22 cellular contexts compared by ENCODE assay signal in the genomic region with DNA sequence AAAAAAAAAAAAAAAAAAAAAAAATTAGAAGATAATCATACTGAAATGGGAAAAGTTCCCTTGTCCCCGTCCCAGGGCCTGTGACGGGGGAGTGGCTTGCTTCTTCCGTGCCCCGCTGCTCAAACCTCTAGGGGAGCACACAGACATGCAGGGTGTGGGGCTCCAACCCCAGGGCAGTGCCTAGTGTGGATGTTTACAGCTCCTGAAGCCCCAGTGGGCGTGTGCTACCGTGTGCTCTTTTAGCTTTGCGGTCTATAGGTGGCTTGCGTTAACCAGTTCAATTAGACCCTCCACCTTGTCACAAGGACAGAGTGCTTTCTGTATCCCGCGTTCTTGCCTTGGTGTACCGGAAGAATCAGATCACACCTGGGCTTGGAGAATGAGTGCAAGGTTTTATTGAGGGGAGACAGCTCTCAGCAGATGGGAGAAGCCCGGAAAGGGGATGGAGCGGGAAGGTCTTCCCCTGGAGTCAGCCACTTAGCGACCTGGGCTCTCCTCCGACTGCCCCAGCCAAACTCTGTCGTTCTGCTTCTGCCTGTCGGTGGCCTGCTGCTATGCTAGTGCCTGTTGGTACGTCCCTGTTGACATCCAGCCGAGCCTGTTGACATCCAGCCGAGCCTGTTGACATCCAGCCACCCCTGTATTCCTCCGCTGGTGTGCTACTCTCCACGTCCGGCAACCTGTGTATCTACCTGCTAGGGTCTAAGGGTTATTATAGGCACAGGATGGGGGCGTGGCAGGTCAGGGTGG.
A peak's percentile ranks its signal among the peaks of the same experiment; 100 is the strongest.
DNase-seq lines count a peak whose midpoint lies in the region; ATAC-seq, FAIRE-seq and TF ChIP-seq lines count a peak whose summit lies in the region.
"Had no signal": no experiment of that assay in that cellular context is flagged by ENCODE, and none has a peak within 500 bp of the region (broad histone marks: within the 10 kb centered on the region; RNA-seq: fewer than 3 reads in every experiment).

No MANE protein-coding gene starts in this region.

- H3K36me3 Mint-ChIP-seq in stimulated activated memory B cell treated with anti-CD40 and anti-IgM and Interleukin-4, amounts not matched to agents 10 μg/mL and 1 μg/mL and 100 μg/mL, for 72 hours: no peaks in the 10 kb centered on the region
- H3K36me3 Mint-ChIP-seq: CD8-positive, alpha-beta T cell had no signal

- no peak overlapping the region for H3K27ac ChIP-seq in prostate gland
- H3K27ac ChIP-seq: BLaER1 treated with 17β-estradiol and CSF1 and Interleukin-3, amounts not matched to agents 10 nM and 100 nM; HL-60; KMS-11; RWPE1; SK-N-MC had no signal

- no peaks in the 10 kb centered on the region for H3K4me1 Mint-ChIP-seq in stimulated activated memory B cell treated with anti-CD40 and anti-IgM and Interleukin-4, amounts not matched to agents 10 μg/mL and 1 μg/mL and 100 μg/mL, for 72 hours

- H3K27me3 ChIP-seq in H7 (ENCODE audit: control insufficient read depth, insufficient read depth, low read length) (no peaks in the 10 kb centered on the region), bronchial epithelial cell (ENCODE audit: control insufficient read depth, insufficient read depth, low read length) (no peaks in the 10 kb centered on the region), prostate gland (replicated peaks; ENCODE audit: insufficient read depth) (no peaks in the 10 kb centered on the region)
- H3K27me3 ChIP-seq: BLaER1 treated with 17β-estradiol and CSF1 and Interleukin-3, amounts not matched to agents 10 nM and 100 nM had no signal

- no peaks in the 10 kb centered on the region for H3K4me1 ChIP-seq in prostate gland (replicated peaks)
- H3K4me1 ChIP-seq: HAP-1 had no signal

- H3K27me3 Mint-ChIP-seq in stimulated activated memory B cell treated with anti-CD40 and anti-IgM and Interleukin-4, amounts not matched to agents 10 μg/mL and 1 μg/mL and 100 μg/mL, for 72 hours: no peaks in the 10 kb centered on the region

- H3K27ac Mint-ChIP-seq in stimulated activated memory B cell treated with anti-CD40 and anti-IgM and Interleukin-4, amounts not matched to agents 10 μg/mL and 1 μg/mL and 100 μg/mL, for 72 hours: no peak overlapping the region
- H3K27ac Mint-ChIP-seq: CD8-positive, alpha-beta T cell had no signal

- no peak for DNase-seq in H7
- DNase-seq in bronchial epithelial cell (ENCODE audit: low read depth): no peak
- peak; percentile 12 for DNase-seq in iPS-NIHi7 (ENCODE audit: extremely low spot score)
- no peak for DNase-seq in GM19240 (ENCODE audit: insufficient read length, low spot score)
- DNase-seq in NCI-H1092 treated with DMSO at 0.1 percent for 48 hours (lab: John Stamatoyannopoulos, UW): no peak
- no peak for DNase-seq in prostate gland (ENCODE audit: low spot score)
- DNase-seq: Calu3; CD8-positive, alpha-beta T cell; EL; IMR-90; NCI-H1417; NCI-H187 treated with DMSO at 0.1 percent for 48 hours; NCI-H2107; SHP77 treated with DMSO at 0.1 percent for 48 hours had no signal

- peak; percentile 13 for FAIRE-seq in bronchial epithelial cell (lab: Jason Lieb, UNC)

- no peaks in the 10 kb centered on the region for H3K36me3 ChIP-seq in H7 (replicated peaks; ENCODE audit: control insufficient read depth, insufficient read depth, low read length)
- H3K36me3 ChIP-seq in bronchial epithelial cell (ENCODE audit: control insufficient read depth, insufficient read depth, low read length): no peaks in the 10 kb centered on the region
- H3K36me3 ChIP-seq in prostate gland: no peaks in the 10 kb centered on the region
- H3K36me3 ChIP-seq: BLaER1 treated with 17β-estradiol and CSF1 and Interleukin-3, amounts not matched to agents 10 nM and 100 nM; HAP-1 had no signal

- no peak for TF ChIP-seq POLR2A in prostate gland (IDR thresholded peaks at IDR 0.05)

- ATAC-seq in stimulated activated memory B cell treated with anti-CD40 and anti-IgM and Interleukin-4, amounts not matched to agents 10 μg/mL and 1 μg/mL and 100 μg/mL, for 72 hours: peak; percentile 27
- no peak for ATAC-seq in HG03439 (IDR thresholded peaks at IDR 0.05; ENCODE audit: unreplicated experiment)
- ATAC-seq: CD8-positive, alpha-beta T cell had no signal

- H3K4me3 Mint-ChIP-seq in stimulated activated memory B cell treated with anti-CD40 and anti-IgM and Interleukin-4, amounts not matched to agents 10 μg/mL and 1 μg/mL and 100 μg/mL, for 72 hours: no peak overlapping the region
- H3K4me3 Mint-ChIP-seq: CD8-positive, alpha-beta T cell had no signal

- TF ChIP-seq CTCF in bronchial epithelial cell (IDR thresholded peaks at IDR 0.05; ENCODE audit: insufficient read depth, low read length, severe bottlenecking) (no peak), prostate gland (IDR thresholded peaks at IDR 0.05) (no peak)

- WGBS in prostate gland: 95% methylated on average over 24 of the region's 24 CpGs

- peaks cover 7% of the 10 kb centered on the region for H3K9me3 Mint-ChIP-seq in stimulated activated memory B cell treated with anti-CD40 and anti-IgM and Interleukin-4, amounts not matched to agents 10 μg/mL and 1 μg/mL and 100 μg/mL, for 72 hours

- H3K4me3 ChIP-seq in H7 (ENCODE audit: insufficient read depth, low read depth, low read length) (peak overlapping the region; percentile 39), bronchial epithelial cell (ENCODE audit: low read depth, low read length) (no peak overlapping the region), prostate gland (no peak overlapping the region)
- H3K4me3 ChIP-seq: BLaER1 treated with 17β-estradiol and CSF1 and Interleukin-3, amounts not matched to agents 10 nM and 100 nM; HAP-1; SK-N-MC had no signal

- intact Hi-C loops in prostate gland (cut with DNase I): no loop called here

- no peaks in the 10 kb centered on the region for H3K9me3 ChIP-seq in prostate gland
- H3K9me3 ChIP-seq: BLaER1 treated with 17β-estradiol and CSF1 and Interleukin-3, amounts not matched to agents 10 nM and 100 nM; HAP-1 had no signal
